Comparison of ENCODE assay signal across 8 cellular contexts in the genomic region with DNA sequence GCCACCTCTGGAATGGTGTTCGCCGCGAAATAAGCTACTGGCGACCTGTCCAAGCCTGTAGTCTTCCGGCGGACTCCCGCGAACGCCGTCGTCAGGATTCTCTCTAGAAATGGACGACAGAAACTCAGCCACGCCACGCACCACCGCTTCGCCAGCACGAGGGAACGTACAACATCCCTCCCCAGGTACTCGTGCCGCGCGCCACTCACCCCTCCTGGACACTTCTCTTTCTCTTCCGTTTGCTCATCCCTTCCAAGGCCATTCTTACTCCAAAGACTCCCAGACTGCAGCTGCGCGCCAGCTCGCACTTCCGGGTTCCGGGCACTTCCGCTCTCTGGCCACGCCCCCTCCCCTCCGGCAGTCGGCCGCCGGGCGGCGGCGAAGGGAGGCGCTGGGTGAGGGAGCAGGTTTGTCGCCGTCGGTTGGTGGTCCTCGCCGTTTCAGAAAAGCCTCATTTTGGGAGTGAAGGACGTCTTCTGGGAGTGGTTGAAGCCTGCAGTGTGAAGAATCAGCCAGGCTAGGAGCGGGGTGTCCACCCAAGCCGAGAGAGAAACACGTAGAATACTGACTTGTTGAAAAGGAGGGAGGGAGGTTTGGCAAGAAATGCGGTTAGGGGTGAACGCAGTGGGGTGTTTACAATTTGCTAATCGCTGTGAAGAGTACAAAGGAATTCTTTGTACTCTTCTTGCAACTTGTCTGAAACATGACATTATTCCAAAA. TPM values are rescaled to one million over a fixed set of nuclear protein-coding genes. Genes with fewer than 3 reads are reported as not detected.
DNase-seq lines count a peak whose midpoint lies in the region; ATAC-seq and TF ChIP-seq lines count a peak whose summit lies in the region.

A gene with protein sequence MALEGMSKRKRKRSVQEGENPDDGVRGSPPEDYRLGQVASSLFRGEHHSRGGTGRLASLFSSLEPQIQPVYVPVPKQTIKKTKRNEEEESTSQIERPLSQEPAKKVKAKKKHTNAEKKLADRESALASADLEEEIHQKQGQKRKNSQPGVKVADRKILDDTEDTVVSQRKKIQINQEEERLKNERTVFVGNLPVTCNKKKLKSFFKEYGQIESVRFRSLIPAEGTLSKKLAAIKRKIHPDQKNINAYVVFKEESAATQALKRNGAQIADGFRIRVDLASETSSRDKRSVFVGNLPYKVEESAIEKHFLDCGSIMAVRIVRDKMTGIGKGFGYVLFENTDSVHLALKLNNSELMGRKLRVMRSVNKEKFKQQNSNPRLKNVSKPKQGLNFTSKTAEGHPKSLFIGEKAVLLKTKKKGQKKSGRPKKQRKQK (minus strand): TSS at position 286 of the 720 bp plus-strand sequence. CDS start 24 bp downstream, at position 262.

- peak within 1 kb of the TSS; percentile 71 for H3K4me3 ChIP-seq in RWPE2 (ENCODE audit: severe bottlenecking)
- peak within 1 kb of the TSS; percentile 95 for H3K4me3 ChIP-seq in fibroblast of mammary gland (ENCODE audit: control insufficient read depth, low read depth, low read length)

- POLR2A ChIA-PET in naive thymus-derived CD8-positive, alpha-beta T cell (lab: Charles Lee), result interaction anchor here (0.8 to 1.4 kb wide), 17 partner anchors 15 to 787 kb away, joined by 3 to 24 read pairs (median 4); a partner anchor contains a TSS

- ATAC-seq in RWPE2 (ENCODE audit: low read depth), result peak; percentile 89
- ATAC-seq in activated T-helper 17 cell treated with anti-CD3 and anti-CD28 coated beads, Interleukin-2, amount 50 U/mL, for 72 hours (replicated peaks), result peak; percentile 98
- peak; percentile 88 to 89 for ATAC-seq in naive thymus-derived CD8-positive, alpha-beta T cell
- peak; percentile 93 to 95 for ATAC-seq in stimulated activated naive B cell treated with anti-CD40 and anti-IgM and Interleukin-4, amounts not matched to agents 10 μg/mL and 1 μg/mL and 100 μg/mL, for 72 hours (replicated peaks)

- H3K27me3 Mint-ChIP-seq in activated T-helper 17 cell treated with anti-CD3 and anti-CD28 coated beads, Interleukin-2, amount 50 U/mL, for 72 hours, result no peaks in the 10 kb centered on the region
- H3K27me3 Mint-ChIP-seq in naive thymus-derived CD8-positive, alpha-beta T cell, result no peaks in the 10 kb centered on the region
- H3K27me3 Mint-ChIP-seq in stimulated activated naive B cell treated with anti-CD40 and anti-IgM and Interleukin-4, amounts not matched to agents 10 μg/mL and 1 μg/mL and 100 μg/mL, for 72 hours, result no peaks in the 10 kb centered on the region

- H3K36me3 Mint-ChIP-seq in activated T-helper 17 cell treated with anti-CD3 and anti-CD28 coated beads, Interleukin-2, amount 50 U/mL, for 72 hours (ENCODE audit: low read depth), result no peaks in the 10 kb centered on the region
- peaks cover 5 to 18% (median 6%) of the 10 kb centered on the region in 3 donors for H3K36me3 Mint-ChIP-seq in naive thymus-derived CD8-positive, alpha-beta T cell
- peaks cover 19 to 22% of the 10 kb centered on the region in 2 donors for H3K36me3 Mint-ChIP-seq in stimulated activated naive B cell treated with anti-CD40 and anti-IgM and Interleukin-4, amounts not matched to agents 10 μg/mL and 1 μg/mL and 100 μg/mL, for 72 hours

- peaks cover 3% of the 10 kb centered on the region for H3K4me1 ChIP-seq in RWPE2 (ENCODE audit: insufficient read depth, poor library complexity, severe bottlenecking)

- H3K4me1 Mint-ChIP-seq in activated T-helper 17 cell treated with anti-CD3 and anti-CD28 coated beads, Interleukin-2, amount 50 U/mL, for 72 hours, result peaks cover 9% of the 10 kb centered on the region
- peaks cover 6 to 25% (median 18%) of the 10 kb centered on the region in 4 donors for H3K4me1 Mint-ChIP-seq in naive thymus-derived CD8-positive, alpha-beta T cell
- peaks cover 4 to 27% of the 10 kb centered on the region in 2 donors for H3K4me1 Mint-ChIP-seq in stimulated activated naive B cell treated with anti-CD40 and anti-IgM and Interleukin-4, amounts not matched to agents 10 μg/mL and 1 μg/mL and 100 μg/mL, for 72 hours

- no peaks in the 10 kb centered on the region for H3K9me3 Mint-ChIP-seq in activated T-helper 17 cell treated with anti-CD3 and anti-CD28 coated beads, Interleukin-2, amount 50 U/mL, for 72 hours
- H3K9me3 Mint-ChIP-seq in naive thymus-derived CD8-positive, alpha-beta T cell, result peaks cover 0 to 2% (median 0%) of the 10 kb centered on the region in 9 donors
- peaks cover 0 to 2% of the 10 kb centered on the region in 2 donors for H3K9me3 Mint-ChIP-seq in stimulated activated naive B cell treated with anti-CD40 and anti-IgM and Interleukin-4, amounts not matched to agents 10 μg/mL and 1 μg/mL and 100 μg/mL, for 72 hours

- H3K27me3 ChIP-seq in RWPE2 (ENCODE audit: insufficient read depth, poor library complexity, severe bottlenecking), result no peaks in the 10 kb centered on the region

- peak within 1 kb of the TSS; percentile 98 for H3K27ac Mint-ChIP-seq in activated T-helper 17 cell treated with anti-CD3 and anti-CD28 coated beads, Interleukin-2, amount 50 U/mL, for 72 hours
- H3K27ac Mint-ChIP-seq in naive thymus-derived CD8-positive, alpha-beta T cell, result peak within 1 kb of the TSS; percentile 95 to 100 (median 99)
- H3K27ac Mint-ChIP-seq in stimulated activated naive B cell treated with anti-CD40 and anti-IgM and Interleukin-4, amounts not matched to agents 10 μg/mL and 1 μg/mL and 100 μg/mL, for 72 hours, result peak within 1 kb of the TSS; percentile 97

- H3K9me3 ChIP-seq in RWPE2 (ENCODE audit: severe bottlenecking), result no peaks in the 10 kb centered on the region

- H3K36me3 ChIP-seq in RWPE2 (ENCODE audit: low read depth), result peaks cover 41% of the 10 kb centered on the region

- DNase-seq in ELF-1 (ENCODE audit: low read depth, low spot score) (peak; percentile 96), H4 (ENCODE audit: low spot score) (peak; percentile 81), LoVo (ENCODE audit: low spot score) (peak; percentile 93), RWPE2 (ENCODE audit: low spot score) (peak; percentile 77), fibroblast of mammary gland (ENCODE audit: low read depth) (peak; percentile 86)
- DNase-seq in naive thymus-derived CD8-positive, alpha-beta T cell, result peak; percentile 87 to 95 (median 92)
- DNase-seq in stimulated activated naive B cell treated with anti-CD40 and anti-IgM and Interleukin-4, amounts not matched to agents 10 μg/mL and 1 μg/mL and 100 μg/mL, for 72 hours, result peak; percentile 87

- no peak within 1 kb of the TSS for H3K4me3 Mint-ChIP-seq in activated T-helper 17 cell treated with anti-CD3 and anti-CD28 coated beads, Interleukin-2, amount 50 U/mL, for 72 hours
- peak within 1 kb of the TSS in 9 of 10 donors; percentile 86 to 100 (median 98) for H3K4me3 Mint-ChIP-seq in naive thymus-derived CD8-positive, alpha-beta T cell
- H3K4me3 Mint-ChIP-seq in stimulated activated naive B cell treated with anti-CD40 and anti-IgM and Interleukin-4, amounts not matched to agents 10 μg/mL and 1 μg/mL and 100 μg/mL, for 72 hours, result peak within 1 kb of the TSS; percentile 91 to 93

- peak within 1 kb of the TSS; percentile 59 for H3K27ac ChIP-seq in RWPE2 (ENCODE audit: poor library complexity, severe bottlenecking)

- no peak for TF ChIP-seq CTCF in RWPE2 (IDR thresholded peaks at IDR 0.05; ENCODE audit: poor library complexity, severe bottlenecking)
- TF ChIP-seq CTCF in fibroblast of mammary gland (conservative IDR thresholded peaks at IDR 0.05; ENCODE audit: control insufficient read depth, insufficient read depth, low read depth, low read length), result no peak

RNA-seq across cellular contexts. Expression of the gene that starts here (rescaled TPM):
- 43.4 and 76.4 TPM in 2 replicates for total RNA-seq in H4 (2014; rRNA removed; shearing (Covaris generic))
- total RNA-seq in activated T-helper 17 cell treated with anti-CD3 and anti-CD28 coated beads, Interleukin-2, amount 50 U/mL, for 72 hours, result 100 to 1,000 TPM; 114 to 122 TPM
- total RNA-seq in naive thymus-derived CD8-positive, alpha-beta T cell, result 100 to 1,000 TPM; 145 to 164 TPM
- 10 to 100 TPM; 66.1 to 92.1 (median 70.4) TPM for polyA plus RNA-seq in naive thymus-derived CD8-positive, alpha-beta T cell

Comparison
In these comparisons a context has a peak if more than half of its experiments do, and no peak if none do; other contexts are left out.
1. Peak in every context shown above with its lines: DNase-seq, ATAC-seq, H3K4me3 ChIP-seq and H3K27ac ChIP-seq.